ENCODE assay signal across 1 cellular context in the genomic region with DNA sequence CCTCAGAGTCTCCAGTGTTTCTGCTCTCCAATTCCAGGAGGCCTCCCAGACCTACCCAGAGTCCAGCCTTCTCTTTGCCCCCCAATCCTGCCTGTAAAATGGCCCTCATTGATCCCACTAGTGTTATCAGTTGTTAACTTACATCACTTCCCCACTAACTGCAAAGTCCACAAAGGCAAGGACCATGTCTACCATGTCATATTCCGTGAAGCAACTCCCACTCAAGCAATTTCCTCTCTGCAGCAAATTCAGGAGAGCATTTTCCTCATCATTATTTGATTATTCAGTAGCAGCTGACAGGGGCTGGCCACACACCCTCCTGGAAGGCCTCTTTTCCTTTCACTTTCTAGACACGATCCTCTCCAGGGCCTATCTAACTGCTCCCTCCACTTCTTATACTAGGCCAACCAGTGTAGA.
A peak's percentile ranks its signal among the peaks of the same experiment; 100 is the strongest.
TF ChIP-seq lines count a peak whose summit lies in the region.

No MANE protein-coding gene starts in this region.

TF ChIP-seq in GM12878, 131 proteins besides CTCF, POLR2A, EP300 and RAD21 (continued from another document):
- TF ChIP-seq E2F8 (IDR thresholded peaks at IDR 0.05; ENCODE audit: low read depth, partially characterized antibody) = no peak
- no peak for TF ChIP-seq ATF7 (IDR thresholded peaks at IDR 0.05; ENCODE audit: low read depth)
- peak; percentile 34 to 41; a peak in 1 of 4 replicates for TF ChIP-seq IKZF2 (IDR thresholded peaks at IDR 0.05)
- 0 out of 2 replicates have a peak, but pooled peaks have one; percentile 20 for TF ChIP-seq IKZF1 (conservative IDR thresholded peaks at IDR 0.05)
- TF ChIP-seq RAD51 (IDR thresholded peaks at IDR 0.05) = peak; percentile 14; the same call in 1 of the 2 replicates
- 0 out of 2 replicates have a peak, but pooled peaks have one; percentile 7 for TF ChIP-seq TCF12 (IDR thresholded peaks at IDR 0.05; ENCODE audit: low read depth, low read length)
- peak; percentile 49 for TF ChIP-seq SP1 (IDR thresholded peaks at IDR 0.05; ENCODE audit: low read depth, low read length)
- peak in 1 of 2 experiments; percentile 11; a peak in 1 of 4 replicates for TF ChIP-seq BHLHE40 (IDR thresholded peaks at IDR 0.05; ENCODE audit: borderline replicate concordance in 1 of 2, low read depth in 2 of 2, low read length in 1 of 2)
- no peak for TF ChIP-seq POU2F2 (IDR thresholded peaks at IDR 0.05; ENCODE audit: borderline replicate concordance, low read depth, low read length)
- TF ChIP-seq SMARCA5 (IDR thresholded peaks at IDR 0.05) = no peak
TF ChIP-seq in GM12878: peak in this region for 6.
